ENCODE assay signal across 1 cellular context in the genomic region with DNA sequence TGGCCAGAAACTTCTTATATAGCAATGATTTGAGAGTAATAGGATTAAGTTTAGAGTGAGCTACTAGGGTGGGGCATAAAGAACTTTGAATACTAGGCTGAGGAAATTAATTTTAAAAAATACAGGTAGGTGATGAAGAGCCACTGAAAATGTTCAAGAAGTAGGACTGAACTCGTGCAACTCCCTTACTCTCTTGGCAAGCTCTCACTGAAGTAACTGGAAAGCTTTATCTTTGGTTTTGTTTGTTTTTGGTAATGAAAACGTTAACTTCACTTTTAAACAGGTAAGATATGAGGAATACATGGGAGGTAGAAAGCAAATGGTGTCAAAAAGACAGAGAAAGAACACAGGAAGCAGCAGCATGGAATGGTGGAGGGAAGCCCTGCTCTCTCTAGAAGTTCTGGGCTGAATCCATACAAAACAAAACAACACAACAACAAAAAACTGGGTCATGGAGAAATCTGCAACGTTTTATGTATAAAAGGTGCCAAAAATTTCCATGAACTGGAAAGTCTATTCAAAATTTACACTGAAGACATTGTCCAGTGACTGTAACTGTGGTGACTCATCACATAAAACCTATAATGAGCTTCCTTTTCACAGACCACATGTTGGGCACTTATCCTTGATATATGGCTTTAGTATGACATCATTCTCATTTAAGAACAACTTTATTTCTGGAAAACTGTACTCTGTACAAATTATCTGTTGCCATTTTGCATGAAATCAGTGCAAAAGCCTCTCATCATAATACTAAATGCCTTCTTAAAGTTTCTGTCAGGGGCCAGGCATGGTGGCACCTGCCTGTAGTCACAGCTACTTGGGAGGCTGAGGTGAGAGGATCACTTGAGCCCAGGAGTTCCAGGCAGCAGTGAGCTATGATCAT.
TF ChIP-seq lines count a peak whose summit lies in the region.

No MANE protein-coding gene starts in this region.

TF ChIP-seq in HEK293, 187 proteins besides CTCF, POLR2A, EP300 and RAD21 (continued from another document):
- TF ChIP-seq HOXA7 (CRISPR knock-in tag; IDR thresholded peaks at IDR 0.05; ENCODE audit: borderline replicate concordance), result no peak
- TF ChIP-seq, protein P1, sequence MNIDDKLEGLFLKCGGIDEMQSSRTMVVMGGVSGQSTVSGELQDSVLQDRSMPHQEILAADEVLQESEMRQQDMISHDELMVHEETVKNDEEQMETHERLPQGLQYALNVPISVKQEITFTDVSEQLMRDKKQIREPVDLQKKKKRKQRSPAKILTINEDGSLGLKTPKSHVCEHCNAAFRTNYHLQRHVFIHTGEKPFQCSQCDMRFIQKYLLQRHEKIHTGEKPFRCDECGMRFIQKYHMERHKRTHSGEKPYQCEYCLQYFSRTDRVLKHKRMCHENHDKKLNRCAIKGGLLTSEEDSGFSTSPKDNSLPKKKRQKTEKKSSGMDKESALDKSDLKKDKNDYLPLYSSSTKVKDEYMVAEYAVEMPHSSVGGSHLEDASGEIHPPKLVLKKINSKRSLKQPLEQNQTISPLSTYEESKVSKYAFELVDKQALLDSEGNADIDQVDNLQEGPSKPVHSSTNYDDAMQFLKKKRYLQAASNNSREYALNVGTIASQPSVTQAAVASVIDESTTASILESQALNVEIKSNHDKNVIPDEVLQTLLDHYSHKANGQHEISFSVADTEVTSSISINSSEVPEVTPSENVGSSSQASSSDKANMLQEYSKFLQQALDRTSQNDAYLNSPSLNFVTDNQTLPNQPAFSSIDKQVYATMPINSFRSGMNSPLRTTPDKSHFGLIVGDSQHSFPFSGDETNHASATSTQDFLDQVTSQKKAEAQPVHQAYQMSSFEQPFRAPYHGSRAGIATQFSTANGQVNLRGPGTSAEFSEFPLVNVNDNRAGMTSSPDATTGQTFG (tag by site-specific recombination; IDR thresholded peaks at IDR 0.05; ENCODE audit: borderline replicate concordance), result no peak; the same call in 1 of the 2 replicates
- no peak for TF ChIP-seq ZNF596 (tag by site-specific recombination; IDR thresholded peaks at IDR 0.05)
- no peak for TF ChIP-seq ZNF416 (tag by site-specific recombination; IDR thresholded peaks at IDR 0.05)
- TF ChIP-seq, protein P2, sequence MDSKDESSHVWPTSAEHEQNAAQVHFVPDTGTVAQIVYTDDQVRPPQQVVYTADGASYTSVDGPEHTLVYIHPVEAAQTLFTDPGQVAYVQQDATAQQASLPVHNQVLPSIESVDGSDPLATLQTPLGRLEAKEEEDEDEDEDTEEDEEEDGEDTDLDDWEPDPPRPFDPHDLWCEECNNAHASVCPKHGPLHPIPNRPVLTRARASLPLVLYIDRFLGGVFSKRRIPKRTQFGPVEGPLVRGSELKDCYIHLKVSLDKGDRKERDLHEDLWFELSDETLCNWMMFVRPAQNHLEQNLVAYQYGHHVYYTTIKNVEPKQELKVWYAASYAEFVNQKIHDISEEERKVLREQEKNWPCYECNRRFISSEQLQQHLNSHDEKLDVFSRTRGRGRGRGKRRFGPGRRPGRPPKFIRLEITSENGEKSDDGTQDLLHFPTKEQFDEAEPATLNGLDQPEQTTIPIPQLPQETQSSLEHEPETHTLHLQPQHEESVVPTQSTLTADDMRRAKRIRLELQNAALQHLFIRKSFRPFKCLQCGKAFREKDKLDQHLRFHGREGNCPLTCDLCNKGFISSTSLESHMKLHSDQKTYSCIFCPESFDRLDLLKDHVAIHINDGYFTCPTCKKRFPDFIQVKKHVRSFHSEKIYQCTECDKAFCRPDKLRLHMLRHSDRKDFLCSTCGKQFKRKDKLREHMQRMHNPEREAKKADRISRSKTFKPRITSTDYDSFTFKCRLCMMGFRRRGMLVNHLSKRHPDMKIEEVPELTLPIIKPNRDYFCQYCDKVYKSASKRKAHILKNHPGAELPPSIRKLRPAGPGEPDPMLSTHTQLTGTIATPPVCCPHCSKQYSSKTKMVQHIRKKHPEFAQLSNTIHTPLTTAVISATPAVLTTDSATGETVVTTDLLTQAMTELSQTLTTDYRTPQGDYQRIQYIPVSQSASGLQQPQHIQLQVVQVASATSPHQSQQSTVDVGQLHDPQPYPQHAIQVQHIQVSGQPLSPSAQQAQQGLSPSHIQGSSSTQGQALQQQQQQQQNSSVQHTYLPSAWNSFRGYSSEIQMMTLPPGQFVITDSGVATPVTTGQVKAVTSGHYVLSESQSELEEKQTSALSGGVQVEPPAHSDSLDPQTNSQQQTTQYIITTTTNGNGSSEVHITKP (tag by site-specific recombination; IDR thresholded peaks at IDR 0.05), result no peak; the same call in none of the 2 replicates
- TF ChIP-seq ZNF629 (tag by site-specific recombination; IDR thresholded peaks at IDR 0.05), result peak; percentile 98
- TF ChIP-seq, protein P3, sequence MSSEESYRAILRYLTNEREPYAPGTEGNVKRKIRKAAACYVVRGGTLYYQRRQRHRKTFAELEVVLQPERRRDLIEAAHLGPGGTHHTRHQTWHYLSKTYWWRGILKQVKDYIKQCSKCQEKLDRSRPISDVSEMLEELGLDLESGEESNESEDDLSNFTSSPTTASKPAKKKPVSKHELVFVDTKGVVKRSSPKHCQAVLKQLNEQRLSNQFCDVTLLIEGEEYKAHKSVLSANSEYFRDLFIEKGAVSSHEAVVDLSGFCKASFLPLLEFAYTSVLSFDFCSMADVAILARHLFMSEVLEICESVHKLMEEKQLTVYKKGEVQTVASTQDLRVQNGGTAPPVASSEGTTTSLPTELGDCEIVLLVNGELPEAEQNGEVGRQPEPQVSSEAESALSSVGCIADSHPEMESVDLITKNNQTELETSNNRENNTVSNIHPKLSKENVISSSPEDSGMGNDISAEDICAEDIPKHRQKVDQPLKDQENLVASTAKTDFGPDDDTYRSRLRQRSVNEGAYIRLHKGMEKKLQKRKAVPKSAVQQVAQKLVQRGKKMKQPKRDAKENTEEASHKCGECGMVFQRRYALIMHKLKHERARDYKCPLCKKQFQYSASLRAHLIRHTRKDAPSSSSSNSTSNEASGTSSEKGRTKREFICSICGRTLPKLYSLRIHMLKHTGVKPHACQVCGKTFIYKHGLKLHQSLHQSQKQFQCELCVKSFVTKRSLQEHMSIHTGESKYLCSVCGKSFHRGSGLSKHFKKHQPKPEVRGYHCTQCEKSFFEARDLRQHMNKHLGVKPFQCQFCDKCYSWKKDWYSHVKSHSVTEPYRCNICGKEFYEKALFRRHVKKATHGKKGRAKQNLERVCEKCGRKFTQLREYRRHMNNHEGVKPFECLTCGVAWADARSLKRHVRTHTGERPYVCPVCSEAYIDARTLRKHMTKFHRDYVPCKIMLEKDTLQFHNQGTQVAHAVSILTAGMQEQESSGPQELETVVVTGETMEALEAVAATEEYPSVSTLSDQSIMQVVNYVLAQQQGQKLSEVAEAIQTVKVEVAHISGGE (tag by site-specific recombination; conservative IDR thresholded peaks at IDR 0.05; ENCODE audit: low read depth), result no peak
- peak; percentile 55 for TF ChIP-seq ZIC2 (tag by site-specific recombination; IDR thresholded peaks at IDR 0.05)
- no peak for TF ChIP-seq ZNF341 (tag by site-specific recombination; IDR thresholded peaks at IDR 0.05; ENCODE audit: low read depth)
- TF ChIP-seq SALL2 (tag by site-specific recombination; IDR thresholded peaks at IDR 0.05; ENCODE audit: borderline replicate concordance), result no peak
- TF ChIP-seq SCRT1 (tag by site-specific recombination; IDR thresholded peaks at IDR 0.05; ENCODE audit: borderline replicate concordance), result peak; percentile 85
- TF ChIP-seq YY2 (tag by site-specific recombination; IDR thresholded peaks at IDR 0.05), result no peak
